Comparison of ENCODE assay signal across 8 cellular contexts in genomic region chr11:72821920-72822799, GRCh38. TPM values are rescaled to one million over a fixed set of nuclear protein-coding genes. Genes with fewer than 3 reads are reported as not detected.
DNase-seq lines count a peak whose midpoint lies in the region; ATAC-seq, FAIRE-seq and TF ChIP-seq lines count a peak whose summit lies in the region.

No MANE protein-coding gene starts in this region.

- peak overlapping the region; percentile 76 for H3K9ac ChIP-seq in astrocyte (ENCODE audit: low read length)

- H3K4me3 ChIP-seq in LNCaP clone FGC (ENCODE audit: low read depth, low read length) (peak overlapping the region; percentile 58), astrocyte (ENCODE audit: insufficient read depth, low read depth, low read length) (peak overlapping the region; percentile 68), right cardiac atrium (ENCODE audit: low read length) (peak overlapping the region; percentile 40), psoas muscle (peak overlapping the region; percentile 65), upper lobe of right lung (peak overlapping the region; percentile 58)

- no peaks in the 10 kb centered on the region for H4K20me1 ChIP-seq in astrocyte (ENCODE audit: insufficient read depth, low read length)

- peaks cover 23 to 42% (median 31%) of the 10 kb centered on the region in 3 donors for H3K4me1 Mint-ChIP-seq in T-cell
- H3K4me1 Mint-ChIP-seq in astrocyte (ENCODE audit: low read depth, unreplicated experiment), result no peaks in the 10 kb centered on the region

- no peaks in the 10 kb centered on the region for H3K79me2 ChIP-seq in astrocyte (ENCODE audit: insufficient read depth, low read length)

- H3K27me3 ChIP-seq in astrocyte (ENCODE audit: insufficient read depth, low read length), result no peaks in the 10 kb centered on the region
- no peaks in the 10 kb centered on the region for H3K27me3 ChIP-seq in right cardiac atrium (ENCODE audit: control insufficient read depth, insufficient read depth)
- H3K27me3 ChIP-seq in psoas muscle (ENCODE audit: insufficient read depth in 3 of 3, low read length in 2 of 3), result no peaks in the 10 kb centered on the region
- no peaks in the 10 kb centered on the region for H3K27me3 ChIP-seq in upper lobe of right lung

- H3K9me3 ChIP-seq in astrocyte (ENCODE audit: insufficient read depth, low read depth, low read length) (no peaks in the 10 kb centered on the region), right cardiac atrium (ENCODE audit: control insufficient read depth, low read length) (no peaks in the 10 kb centered on the region), psoas muscle (no peaks in the 10 kb centered on the region), upper lobe of right lung (no peaks in the 10 kb centered on the region)

- TF ChIP-seq CTCF in LNCaP clone FGC (IDR thresholded peaks at IDR 0.05; ENCODE audit: control insufficient read depth, extremely low read depth, insufficient read depth) (peak; percentile 14; the same call in 1 of the 2 replicates), astrocyte (IDR thresholded peaks at IDR 0.05; ENCODE audit: insufficient read depth, low read depth, low read length) (no peak), psoas muscle (IDR thresholded peaks at IDR 0.05) (no peak), upper lobe of right lung (IDR thresholded peaks at IDR 0.05) (peak; percentile 25)

- ATAC-seq in GM18520 (IDR thresholded peaks at IDR 0.05; ENCODE audit: unreplicated experiment) (peak; percentile 55), T-cell (replicated peaks in 1 of 4) (peak; percentile 81 to 90 (median 88)), right cardiac atrium (peak; percentile 81 to 83), psoas muscle (peak; percentile 91 to 94 (median 92)), upper lobe of right lung (peak; percentile 88)

- peak overlapping the region; percentile 95 for H2AFZ ChIP-seq in astrocyte (ENCODE audit: low read depth, low read length)

- H3K36me3 Mint-ChIP-seq in T-cell (peaks cover 36% of the 10 kb centered on the region), astrocyte (ENCODE audit: low read depth, unreplicated experiment) (peaks cover 17% of the 10 kb centered on the region)

- peak overlapping the region; percentile 100 for H3K4me2 ChIP-seq in astrocyte (ENCODE audit: low read length)

- no peak overlapping the region for H3K27ac ChIP-seq in astrocyte (ENCODE audit: low read depth, low read length)
- H3K27ac ChIP-seq in right cardiac atrium (ENCODE audit: low read length), result peak overlapping the region; percentile 4
- H3K27ac ChIP-seq in psoas muscle, result peak overlapping the region; percentile 75
- peak overlapping the region; percentile 65 for H3K27ac ChIP-seq in upper lobe of right lung

- POLR2A ChIA-PET in T-cell (lab: Charles Lee), result no interaction called here

- no peaks in the 10 kb centered on the region for H3K27me3 Mint-ChIP-seq in T-cell
- peaks cover 4% of the 10 kb centered on the region for H3K27me3 Mint-ChIP-seq in astrocyte (ENCODE audit: low read depth, unreplicated experiment)

- WGBS in right cardiac atrium, result 12% methylated on average over 82 of the region's 82 CpGs
- 6 to 12% (median 9%) methylated on average over 58 to 82 of the region's 82 CpGs for WGBS in psoas muscle, 3 donors

- H3K27ac Mint-ChIP-seq in T-cell (peak overlapping the region; percentile 82 to 84), astrocyte (ENCODE audit: unreplicated experiment) (no peak overlapping the region)

- H3K4me3 Mint-ChIP-seq in T-cell (peak overlapping the region; percentile 19 to 54 (median 39)), astrocyte (ENCODE audit: unreplicated experiment) (no peak overlapping the region)

- intact Hi-C loops in right cardiac atrium (cut with DNase I) (loop anchor here in 1 of 4 donors (10.0 kb wide), 1 partner anchor 423 kb away; no protein-coding TSS in a partner anchor), psoas muscle (cut with DNase I) (no loop called here), upper lobe of right lung (cut with DNase I) (no loop called here)

- DNase-seq in LNCaP clone FGC (ENCODE audit: low read depth) (peak; percentile 69), T-cell (peak; percentile 67 to 93 (median 82)), astrocyte (ENCODE audit: low read depth) (peak; percentile 73), right cardiac atrium (peak; percentile 89 to 96 (median 96)), psoas muscle (peak; percentile 89 to 95), upper lobe of right lung (peak; percentile 93), OCI-M2 (lab: John Stamatoyannopoulos, UW; ENCODE audit: unreplicated experiment) (no peak)

- no peak for FAIRE-seq in astrocyte (lab: Jason Lieb, UNC)

- peaks cover 14% of the 10 kb centered on the region for H3K4me1 ChIP-seq in astrocyte (ENCODE audit: insufficient read depth, low read length)
- H3K4me1 ChIP-seq in right cardiac atrium (ENCODE audit: control insufficient read depth, insufficient read depth, low read length), result peaks cover 3% of the 10 kb centered on the region
- H3K4me1 ChIP-seq in psoas muscle, result no peaks in the 10 kb centered on the region
- peaks cover 12% of the 10 kb centered on the region for H3K4me1 ChIP-seq in upper lobe of right lung

- CTCF ChIA-PET in T-cell (lab: Charles Lee), result interaction anchor here (0.6 to 1.1 kb wide), 3 partner anchors 9 to 40 kb away, joined by 3 to 4 read pairs (median 3); partner anchors contain the start of gene STARD10 (in 1 of the 2)

- no peaks in the 10 kb centered on the region for H3K9me3 Mint-ChIP-seq in T-cell
- H3K9me3 Mint-ChIP-seq in astrocyte (ENCODE audit: unreplicated experiment), result peaks cover 2% of the 10 kb centered on the region

- H3K36me3 ChIP-seq in astrocyte (ENCODE audit: insufficient read depth, low read length) (peaks cover 3% of the 10 kb centered on the region), psoas muscle (ENCODE audit: insufficient read depth in 1 of 2, low read depth in 1 of 2) (peaks cover 0 to 19% of the 10 kb centered on the region in 2 donors), upper lobe of right lung (peaks cover 46% of the 10 kb centered on the region)

RNA-seq across cellular contexts. Expression of gene ATG16L2, which starts 7.9 kb away (rescaled TPM):
- total RNA-seq in T-cell (100 to 1,000 TPM; 107 to 145 (median 127) TPM), astrocyte (9.6 and 11.7 TPM in 2 replicates), right cardiac atrium (10 to 100 TPM; 11.9 to 23.9 (median 19.1) TPM), psoas muscle (1 to 10 TPM; 4.5 to 9.6 (median 5.4) TPM), upper lobe of right lung (77.5 TPM)
- polyA plus RNA-seq in right cardiac atrium (19.1 TPM), psoas muscle (1 to 10 TPM; 3.9 to 5.2 (median 4.7) TPM)

RNA-seq across cellular contexts. Expression of gene STARD10, which starts 28.3 kb away (rescaled TPM):
- total RNA-seq in T-cell, result 10 to 100 TPM; 11.1 to 24.9 (median 19.1) TPM
- total RNA-seq in astrocyte, result 38.4 and 42.3 TPM in 2 replicates
- total RNA-seq in right cardiac atrium, result 100 to 1,000 TPM in 2 of 4 donors, 10 to 100 TPM in 2; 88.9 to 127 (median 106) TPM
- polyA plus RNA-seq in right cardiac atrium, result 228 TPM
- total RNA-seq in psoas muscle, result 10 to 100 TPM; 47.3 to 70.7 (median 57.7) TPM
- 10 to 100 TPM; 18.6 to 99.9 (median 57.3) TPM for polyA plus RNA-seq in psoas muscle
- 116 TPM for total RNA-seq in upper lobe of right lung

Comparison
In these comparisons a context has a peak if more than half of its experiments do, and no peak if none do; other contexts are left out.
1. CTCF ChIP-seq: peak in LNCaP clone FGC (single experiment) and upper lobe of right lung (single experiment); none in astrocyte (single experiment) and psoas muscle (single experiment).
2. Peak in every context shown above with its lines, with median percentiles within 50 percentile points of each other: ATAC-seq and H3K4me3 ChIP-seq.